8 cellular contexts compared by ENCODE assay signal in the genomic region with DNA sequence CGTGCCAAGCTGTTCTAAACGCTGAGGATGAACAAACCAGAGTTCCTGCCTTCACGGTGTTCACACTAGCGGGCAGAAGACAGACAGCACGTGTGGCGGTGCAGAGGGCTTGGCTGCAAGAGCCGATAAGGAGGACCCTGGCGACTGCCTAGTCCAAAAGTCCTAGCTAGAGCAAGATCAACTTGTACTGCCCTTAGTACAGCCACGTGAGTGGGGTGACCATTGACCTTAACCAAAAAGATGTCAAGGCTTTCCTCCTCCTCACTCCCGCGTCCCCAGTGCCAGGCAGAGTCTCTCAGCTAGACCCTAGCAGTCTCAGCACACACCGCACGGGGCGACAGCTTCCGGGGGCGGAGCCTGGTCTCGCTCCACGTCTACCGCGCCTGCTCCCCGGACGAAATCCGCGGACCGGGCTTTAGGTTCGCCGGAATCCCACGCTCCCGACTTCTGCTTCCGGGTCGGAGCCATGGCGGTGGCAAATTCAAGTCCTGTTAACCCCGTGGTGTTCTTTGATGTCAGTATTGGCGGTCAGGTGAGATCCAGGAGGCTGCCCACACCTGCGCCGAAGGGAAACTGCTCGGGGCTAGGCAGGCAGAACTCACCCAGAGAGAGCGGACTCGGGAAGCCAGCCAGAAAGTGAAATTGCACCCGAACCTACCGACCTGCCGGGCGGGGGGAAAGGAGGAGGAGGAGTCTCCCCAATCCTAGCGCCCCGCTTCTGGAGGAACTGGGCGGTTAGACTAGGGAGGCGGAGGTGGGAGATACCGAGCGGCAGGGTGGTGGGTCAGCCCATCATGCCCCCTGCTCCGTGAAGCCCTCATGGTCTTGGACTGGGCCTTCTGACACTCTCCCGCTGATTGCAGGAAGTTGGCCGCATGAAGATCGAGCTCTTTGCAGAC. TPM values are rescaled to one million over a fixed set of nuclear protein-coding genes. Genes with fewer than 3 reads are reported as not detected.
DNase-seq lines count a peak whose midpoint lies in the region; ATAC-seq, FAIRE-seq and TF ChIP-seq lines count a peak whose summit lies in the region.

A gene (plus strand): TSS at position 443 of the 899 bp plus-strand sequence. CDS start 24 bp downstream, at position 467.

- ATAC-seq in DND-41 (ENCODE audit: insufficient read depth, low read depth) (peak; percentile 99), GM21737 (IDR thresholded peaks at IDR 0.05; ENCODE audit: unreplicated experiment) (peak; percentile 93)
- ATAC-seq in activated T-cell treated with anti-CD3 and anti-CD28 coated beads, Interleukin-2, amount 50 U/mL, for 72 hours (replicated peaks in 1 of 2): peak; percentile 97

- H3K9me3 Mint-ChIP-seq in activated T-cell treated with anti-CD3 and anti-CD28 coated beads, Interleukin-2, amount 50 U/mL, for 72 hours: no peaks in the 10 kb centered on the region

- peak within 1 kb of the TSS; percentile 69 for H3K9ac ChIP-seq in DND-41 (ENCODE audit: low read depth, low read length)

- peak within 1 kb of the TSS; percentile 98 to 99 for H3K4me3 Mint-ChIP-seq in activated T-cell treated with anti-CD3 and anti-CD28 coated beads, Interleukin-2, amount 50 U/mL, for 72 hours

- H3K4me1 ChIP-seq in DND-41 (ENCODE audit: insufficient read depth, low read length): peaks cover 43% of the 10 kb centered on the region
- H3K4me1 ChIP-seq in esophagus muscularis mucosa: peaks cover 16 to 21% (median 17%) of the 10 kb centered on the region in 4 donors
- peaks cover 4 to 15% of the 10 kb centered on the region in 2 donors for H3K4me1 ChIP-seq in muscle layer of duodenum (ENCODE audit: control insufficient read depth in 1 of 2, insufficient read depth in 2 of 2, low read length in 2 of 2)

- TF ChIP-seq POLR2A in esophagus muscularis mucosa (IDR thresholded peaks at IDR 0.05; ENCODE audit: low read depth): no peak

- DNase-seq in DND-41 (peak; percentile 97), RCC 7860 (ENCODE audit: low spot score) (peak; percentile 80), esophagus muscularis mucosa (ENCODE audit: extremely low spot score) (peak; percentile 98)
- DNase-seq in activated T-cell treated with anti-CD3 and anti-CD28 coated beads, Interleukin-2, amount 50 U/mL, for 72 hours: peak; percentile 94 to 97
- peak; percentile 89 to 95 for DNase-seq in stimulated activated CD8-positive, alpha-beta memory T cell treated with anti-CD3 and anti-CD28 coated beads, Interleukin-7, amount 100 ng/mL, for 4 hours (ENCODE audit: low read depth in 2 of 2)

- intact Hi-C loops in esophagus muscularis mucosa (cut with DNase I): loop anchor here (10.0 kb wide), 2 partner anchors 107 to 187 kb away; a partner anchor contains a TSS

- H3K27me3 Mint-ChIP-seq in activated T-cell treated with anti-CD3 and anti-CD28 coated beads, Interleukin-2, amount 50 U/mL, for 72 hours (ENCODE audit: low read depth): no peaks in the 10 kb centered on the region

- TF ChIP-seq CTCF in DND-41 (IDR thresholded peaks at IDR 0.05; ENCODE audit: borderline replicate concordance, extremely low read depth, low read length, poor library complexity, severe bottlenecking): peak; percentile 47
- TF ChIP-seq CTCF in esophagus muscularis mucosa (IDR thresholded peaks at IDR 0.05): peak; percentile 20 to 51 (median 37)

- no peak for TF ChIP-seq EP300 in esophagus muscularis mucosa (IDR thresholded peaks at IDR 0.05)

- peaks cover 39% of the 10 kb centered on the region for H3K79me2 ChIP-seq in DND-41 (ENCODE audit: insufficient read depth, low read length)

- no peaks in the 10 kb centered on the region for H3K9me3 ChIP-seq in DND-41 (ENCODE audit: insufficient read depth, low read length, severe bottlenecking)
- no peaks in the 10 kb centered on the region for H3K9me3 ChIP-seq in KOPT-K1 (ENCODE audit: insufficient read depth, low read length, poor library complexity, severe bottlenecking)
- no peaks in the 10 kb centered on the region for H3K9me3 ChIP-seq in esophagus muscularis mucosa
- no peaks in the 10 kb centered on the region for H3K9me3 ChIP-seq in muscle layer of duodenum (ENCODE audit: control insufficient read depth in 1 of 2, low read length in 2 of 2)

- H3K4me3 ChIP-seq in DND-41 (ENCODE audit: low read depth in 1 of 2, low read length in 2 of 2) (peak within 1 kb of the TSS; percentile 46 to 77; a peak in 3 of 4 replicates), esophagus muscularis mucosa (peak within 1 kb of the TSS; percentile 70 to 80 (median 76)), muscle layer of duodenum (ENCODE audit: low read depth in 1 of 2, low read length in 2 of 2) (peak within 1 kb of the TSS; percentile 93 to 95)

- peak within 1 kb of the TSS; percentile 79 for H3K27ac ChIP-seq in DND-41 (ENCODE audit: low read length)
- peak within 1 kb of the TSS; percentile 79 for H3K27ac ChIP-seq in KOPT-K1 (ENCODE audit: low read depth, low read length, poor library complexity, severe bottlenecking)
- H3K27ac ChIP-seq in esophagus muscularis mucosa (replicated peaks in 1 of 4): peak within 1 kb of the TSS; percentile 74 to 79 (median 78)
- peak within 1 kb of the TSS; percentile 93 for H3K27ac ChIP-seq in muscle layer of duodenum (ENCODE audit: low read length)

- H3K36me3 ChIP-seq in DND-41 (ENCODE audit: insufficient read depth, low read length) (peaks cover 38% of the 10 kb centered on the region), KOPT-K1 (ENCODE audit: insufficient read depth, low read length) (peaks cover 37% of the 10 kb centered on the region), esophagus muscularis mucosa (peaks cover 0 to 38% (median 18%) of the 10 kb centered on the region in 4 donors), muscle layer of duodenum (ENCODE audit: control insufficient read depth in 1 of 2, insufficient read depth in 2 of 2, low read length in 2 of 2) (peaks cover 0 to 18% of the 10 kb centered on the region in 2 donors)

- FAIRE-seq in RCC 7860 (lab: Jason Lieb, UNC): peak; percentile 76

- under 1% methylated on average over 23 of the region's 53 CpGs for WGBS in esophagus muscularis mucosa

- H3K4me2 ChIP-seq in DND-41 (ENCODE audit: insufficient read depth, low read length): peak within 1 kb of the TSS; percentile 87

- H3K4me1 Mint-ChIP-seq in activated T-cell treated with anti-CD3 and anti-CD28 coated beads, Interleukin-2, amount 50 U/mL, for 72 hours (ENCODE audit: low read depth): peaks cover 45% of the 10 kb centered on the region

- H4K20me1 ChIP-seq in DND-41 (ENCODE audit: insufficient read depth, low read length): no peaks in the 10 kb centered on the region

- peak within 1 kb of the TSS; percentile 89 for H3K27ac Mint-ChIP-seq in activated T-cell treated with anti-CD3 and anti-CD28 coated beads, Interleukin-2, amount 50 U/mL, for 72 hours

- peaks cover 12 to 21% of the 10 kb centered on the region in 2 donors for H3K36me3 Mint-ChIP-seq in activated T-cell treated with anti-CD3 and anti-CD28 coated beads, Interleukin-2, amount 50 U/mL, for 72 hours (ENCODE audit: insufficient read depth in 2 of 2)

- no peaks in the 10 kb centered on the region for H3K27me3 ChIP-seq in DND-41 (ENCODE audit: insufficient read depth, low read length, poor library complexity)
- no peaks in the 10 kb centered on the region for H3K27me3 ChIP-seq in esophagus muscularis mucosa
- no peaks in the 10 kb centered on the region for H3K27me3 ChIP-seq in muscle layer of duodenum (ENCODE audit: low read depth, low read length)

- H2AFZ ChIP-seq in DND-41 (ENCODE audit: low read depth, low read length): peak within 1 kb of the TSS; percentile 91

RNA-seq across cellular contexts. Expression of the gene that starts here (rescaled TPM):
- total RNA-seq in activated T-cell treated with anti-CD3 and anti-CD28 coated beads, Interleukin-2, amount 50 U/mL, for 72 hours: 10 to 100 TPM; 74.2 to 89.9 TPM
- 10 to 100 TPM; 12.5 to 17.2 (median 15.0) TPM for total RNA-seq in esophagus muscularis mucosa

Comparison
In these comparisons a context has a peak if more than half of its experiments do, and no peak if none do; other contexts are left out.
1. Peak in every context shown above with its lines: DNase-seq, ATAC-seq, H3K4me3 ChIP-seq and H3K27ac ChIP-seq.
2. RNA of the gene that starts here (total RNA-seq): 74.2 to 89.9 TPM in activated T-cell treated with anti-CD3 and anti-CD28 coated beads, Interleukin-2, amount 50 U/mL, for 72 hours; 12.5 to 17.2 TPM in esophagus muscularis mucosa; every median in the first group is over 4 times any median in the second.